Comparison of ENCODE assay signal across 11 cellular contexts in the genomic region with DNA sequence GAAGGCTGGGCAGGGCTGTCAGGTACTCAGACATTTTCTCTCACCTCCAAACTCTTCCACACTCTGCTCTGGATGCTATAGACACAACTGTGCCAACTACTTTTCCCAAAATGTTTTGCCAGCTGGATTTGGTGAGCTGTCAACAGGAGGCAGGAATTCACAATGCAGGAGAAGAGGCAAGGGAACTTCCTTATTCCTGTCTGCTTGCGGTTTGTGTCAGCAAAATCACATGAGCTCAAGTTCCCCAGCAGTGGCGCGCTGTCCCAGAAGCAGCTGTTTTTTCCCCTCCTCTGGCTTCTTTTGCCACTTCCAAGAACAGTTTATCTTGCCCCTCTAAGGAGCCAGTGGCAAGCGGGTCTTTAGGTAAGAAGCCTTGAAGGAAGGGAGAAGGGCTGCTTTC.
DNase-seq lines count a peak whose midpoint lies in the region; ATAC-seq, FAIRE-seq and TF ChIP-seq lines count a peak whose summit lies in the region.
"Had no signal": no experiment of that assay in that cellular context is flagged by ENCODE, and none has a peak within 500 bp of the region (broad histone marks: within the 10 kb centered on the region; RNA-seq: fewer than 3 reads in every experiment).

No MANE protein-coding gene starts in this region.

- no peak for TF ChIP-seq POLR2A in GM12892 (IDR thresholded peaks at IDR 0.05; ENCODE audit: low read depth, low read length)

- FAIRE-seq in GM12892 (lab: Jason Lieb, UNC) (no peak), D721Med (lab: Jason Lieb, UNC) (no peak)
- FAIRE-seq: islet of Langerhans had no signal

- no peak overlapping the region for H3K4me3 ChIP-seq in heart right ventricle
- H3K4me3 ChIP-seq in parathyroid adenoma (ENCODE audit: low read depth, low read length), result no peak overlapping the region
- H3K4me3 ChIP-seq: dorsolateral prefrontal cortex, sigmoid colon had no signal

- peak in 7 of 8 donors; percentile 33 to 80 (median 70) for ATAC-seq in heart right ventricle

- TF ChIP-seq CTCF in heart right ventricle (IDR thresholded peaks at IDR 0.05) (peak in 4 of 9 donors; percentile 8 to 29 (median 17)), parathyroid adenoma (IDR thresholded peaks at IDR 0.05) (no peak), GM13977 (IDR thresholded peaks at IDR 0.05; ENCODE audit: extremely low read depth, insufficient read depth, missing control alignments) (no peak), D721Med (IDR thresholded peaks at IDR 0.05; ENCODE audit: insufficient read depth, missing control alignments) (no peak)

- no peaks in the 10 kb centered on the region for H3K27me3 ChIP-seq in heart right ventricle
- no peaks in the 10 kb centered on the region for H3K27me3 ChIP-seq in parathyroid adenoma (ENCODE audit: control insufficient read depth, insufficient read depth, low read length)
- H3K27me3 ChIP-seq: dorsolateral prefrontal cortex, sigmoid colon had no signal

- H2AFZ ChIP-seq in parathyroid adenoma, result peak overlapping the region; percentile 66

- in situ Hi-C loops in GM13977 (cut with MboI; ENCODE audit: low pct_unique_long_range_greater_than_20kb, low sequenced_read_pairs, unreplicated experiment), result no loop called here

- H3K9me3 ChIP-seq in heart right ventricle (peaks cover 0 to 4% (median 0%) of the 10 kb centered on the region in 11 donors), parathyroid adenoma (ENCODE audit: control insufficient read depth, low read length) (no peaks in the 10 kb centered on the region)
- H3K9me3 ChIP-seq: sigmoid colon had no signal

- H3K9ac ChIP-seq in parathyroid adenoma, result no peak overlapping the region

- H3K4me2 ChIP-seq in parathyroid adenoma (ENCODE audit: low read length), result no peak overlapping the region

- no peaks in the 10 kb centered on the region for H3K36me3 ChIP-seq in heart right ventricle
- no peaks in the 10 kb centered on the region for H3K36me3 ChIP-seq in parathyroid adenoma (ENCODE audit: control insufficient read depth, insufficient read depth, low read length)
- H3K36me3 ChIP-seq: sigmoid colon had no signal

- DNase-seq in GDM1 (lab: John Stamatoyannopoulos, UW) (peak; percentile 4), SKM-1 treated with dmso at 0.1 percent for 144 hours (lab: John Stamatoyannopoulos, UW; ENCODE audit: unreplicated experiment) (peak; percentile 34), heart right ventricle (peak; percentile 9 to 17), GM12892 (ENCODE audit: insufficient read length) (no peak), NCI-H774 (lab: John Stamatoyannopoulos, UW) (no peak), GM13977 (ENCODE audit: low spot score) (no peak), D721Med (ENCODE audit: insufficient read length, low spot score) (no peak)
- DNase-seq: sigmoid colon had no signal

- intact Hi-C loops in heart right ventricle (cut with DNase I), result no loop called here

- peaks cover 4 to 21% (median 14%) of the 10 kb centered on the region in 9 donors for H3K4me1 ChIP-seq in heart right ventricle
- no peaks in the 10 kb centered on the region for H3K4me1 ChIP-seq in parathyroid adenoma
- H3K4me1 ChIP-seq: sigmoid colon had no signal

- WGBS in heart right ventricle, 2 donors, result 31 to 57% methylated on average over 4 of the region's 4 CpGs

- H3K27ac ChIP-seq in heart right ventricle (peak overlapping the region in 4 of 10 donors; percentile 1 to 55 (median 28)), parathyroid adenoma (no peak overlapping the region)
- H3K27ac ChIP-seq: sigmoid colon had no signal

- no peaks in the 10 kb centered on the region for H3K79me2 ChIP-seq in parathyroid adenoma

Comparison
In these comparisons a context has a peak if more than half of its experiments do, and no peak if none do; other contexts are left out.
1. DNase-seq: peak in GDM1 (single experiment), SKM-1 treated with dmso at 0.1 percent for 144 hours (single experiment) and heart right ventricle (2 of 2); none in GM12892 (single experiment), NCI-H774 (single experiment), GM13977 (single experiment) and D721Med (single experiment).